ENCODE assay signal across 17 cellular contexts in the genomic region with DNA sequence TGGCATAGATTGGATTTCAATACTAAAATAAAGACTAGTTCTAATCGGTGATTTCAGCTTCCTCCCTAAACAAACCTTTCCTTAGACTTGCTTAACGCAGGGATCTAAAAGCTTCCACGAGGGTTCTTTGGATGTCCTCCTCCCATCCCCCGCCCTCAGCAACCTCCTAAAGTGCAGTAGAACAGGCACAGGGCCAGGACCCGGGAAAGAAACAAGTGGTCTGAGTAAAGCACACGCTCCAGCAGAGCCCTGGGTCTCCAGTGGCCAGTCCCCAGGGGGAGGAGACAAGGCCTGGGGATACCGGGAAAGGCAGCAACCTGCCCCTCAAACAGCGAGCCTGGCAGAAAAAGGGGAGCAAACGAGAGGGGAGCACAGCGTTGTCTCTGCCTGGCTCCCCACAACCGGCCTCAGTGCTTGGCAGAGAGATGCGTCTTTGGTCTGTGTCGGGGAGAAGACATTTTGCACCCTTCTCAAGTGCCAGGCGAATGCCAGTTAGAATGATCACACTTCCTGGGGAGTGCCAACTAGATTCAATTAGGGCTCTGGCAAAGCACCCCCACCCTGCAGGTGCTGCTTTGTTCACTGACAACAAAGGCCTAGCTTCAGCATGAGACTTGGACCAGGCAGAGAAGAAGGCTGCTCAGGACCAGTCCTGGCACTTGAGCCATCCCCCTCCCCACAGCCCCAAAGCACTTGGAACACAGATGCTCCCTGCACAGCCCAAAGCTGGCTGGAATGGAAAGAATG. TPM values are rescaled to one million over a fixed set of nuclear protein-coding genes. Genes with fewer than 3 reads are reported as not detected.
DNase-seq lines count a peak whose midpoint lies in the region; TF ChIP-seq lines count a peak whose summit lies in the region.
"Had no signal": no experiment of that assay in that cellular context is flagged by ENCODE, and none has a peak within 500 bp of the region (broad histone marks: within the 10 kb centered on the region; RNA-seq: fewer than 3 reads in every experiment).

No MANE protein-coding gene starts in this region.

- H3K27me3 ChIP-seq in colonic mucosa: no peaks in the 10 kb centered on the region
- H3K27me3 ChIP-seq: heart left ventricle, pancreas had no signal

- peaks cover 7% of the 10 kb centered on the region for H3K36me3 Mint-ChIP-seq in type B pancreatic cell

- intact Hi-C loops in colonic mucosa (cut with DNase I): no loop called here

- H3K36me3 ChIP-seq in colonic mucosa: no peaks in the 10 kb centered on the region
- H3K36me3 ChIP-seq: esophagus squamous epithelium, heart left ventricle, pancreas had no signal

- DNase-seq in NCI-H2107 treated with DMSO at 0.1 percent for 48 hours (lab: John Stamatoyannopoulos, UW; ENCODE audit: unreplicated experiment) (peak; percentile 75), caudate nucleus (lab: John Stamatoyannopoulos, UW) (peak in 36 of 61 donors; percentile 11 to 71 (median 35)), middle frontal gyrus (ENCODE audit: extremely low spot score, low spot score) (peak; percentile 18), type B pancreatic cell (ENCODE audit: extremely low spot score, unreplicated experiment) (peak; percentile 50), colonic mucosa (no peak), HPDE6-E6E7 (ENCODE audit: extremely low spot score) (no peak), RKO (ENCODE audit: low spot score) (no peak)
- DNase-seq: DMS53; esophagus squamous epithelium; GM23248; heart left ventricle; NK-92 treated with Interleukin-12 subunit alpha and Interleukin-12 subunit beta, amount 100 ng/mL, for 24 hours had no signal

- no peak for TF ChIP-seq CTCF in type B pancreatic cell (conservative IDR thresholded peaks at IDR 0.05)
- no peak for TF ChIP-seq CTCF in colonic mucosa (IDR thresholded peaks at IDR 0.05)

- H3K27ac ChIP-seq in caudate nucleus (ENCODE audit: low read depth, low read length) (no peak overlapping the region), colonic mucosa (no peak overlapping the region)
- H3K27ac ChIP-seq: esophagus squamous epithelium, GM23248, heart left ventricle, pancreas, RWPE1 had no signal

- H3K9ac ChIP-seq in colonic mucosa (ENCODE audit: low read depth in 2 of 2, low read length in 2 of 2): no peak overlapping the region
- H3K9ac ChIP-seq: GM23248 had no signal

- no peaks in the 10 kb centered on the region for H3K4me1 ChIP-seq in colonic mucosa
- H3K4me1 ChIP-seq: esophagus squamous epithelium, heart left ventricle, pancreas had no signal

- H3K9me3 ChIP-seq in colonic mucosa: no peaks in the 10 kb centered on the region
- H3K9me3 ChIP-seq: pancreas had no signal

- H3K4me1 Mint-ChIP-seq in type B pancreatic cell (ENCODE audit: unreplicated experiment): peaks cover 8% of the 10 kb centered on the region

- H3K27ac Mint-ChIP-seq in type B pancreatic cell: no peak overlapping the region
- H3K27ac Mint-ChIP-seq: stimulated activated naive CD8-positive, alpha-beta T cell treated with anti-CD3 and anti-CD28 coated beads, Interleukin-15, Interleukin-2, amounts not matched to agents 100 ng/mL and 50 ng/mL, for 24 hours had no signal

- peaks cover 4% of the 10 kb centered on the region for H3K9me3 Mint-ChIP-seq in type B pancreatic cell

- no peak overlapping the region for H3K4me3 ChIP-seq in colonic mucosa
- H3K4me3 ChIP-seq: esophagus squamous epithelium, GM23248, heart left ventricle, pancreas had no signal

- H3K27me3 Mint-ChIP-seq in type B pancreatic cell: peaks cover 35% of the 10 kb centered on the region
- H3K27me3 Mint-ChIP-seq: stimulated activated naive CD8-positive, alpha-beta T cell treated with anti-CD3 and anti-CD28 coated beads, Interleukin-15, Interleukin-2, amounts not matched to agents 100 ng/mL and 50 ng/mL, for 24 hours had no signal

- no peak overlapping the region for H3K4me3 Mint-ChIP-seq in type B pancreatic cell
- H3K4me3 Mint-ChIP-seq: stimulated activated naive CD8-positive, alpha-beta T cell treated with anti-CD3 and anti-CD28 coated beads, Interleukin-15, Interleukin-2, amounts not matched to agents 100 ng/mL and 50 ng/mL, for 24 hours had no signal

RNA-seq across cellular contexts. Expression of gene SLC6A12, which starts 17.1 kb away (rescaled TPM):
- total RNA-seq in type B pancreatic cell (ENCODE audit: low replicate concordance) (2.1 and 3.0 TPM in 2 replicates), colonic mucosa (1 to 10 TPM in 1 of 2 donors, under 1 TPM in 1; 0.16 to 2.5 TPM)
- total RNA-seq: GM23248, kidney epithelial cell had no signal

RNA-seq across cellular contexts. Expression of gene SLC6A13, which starts 31.5 kb away (rescaled TPM):
- total RNA-seq in type B pancreatic cell (ENCODE audit: low replicate concordance): 5.5 and 7.0 TPM in 2 replicates
- total RNA-seq in colonic mucosa: not detected
- total RNA-seq: esophagus squamous epithelium, GM23248, kidney epithelial cell, mononuclear cell had no signal

Comparison
In these comparisons a context has a peak if more than half of its experiments do, and no peak if none do; other contexts are left out.
1. DNase-seq: peak in NCI-H2107 treated with DMSO at 0.1 percent for 48 hours (single experiment), caudate nucleus (36 of 61), middle frontal gyrus (single experiment) and type B pancreatic cell (single experiment); none in colonic mucosa (single experiment), HPDE6-E6E7 (single experiment) and RKO (single experiment).